In the genomic region with DNA sequence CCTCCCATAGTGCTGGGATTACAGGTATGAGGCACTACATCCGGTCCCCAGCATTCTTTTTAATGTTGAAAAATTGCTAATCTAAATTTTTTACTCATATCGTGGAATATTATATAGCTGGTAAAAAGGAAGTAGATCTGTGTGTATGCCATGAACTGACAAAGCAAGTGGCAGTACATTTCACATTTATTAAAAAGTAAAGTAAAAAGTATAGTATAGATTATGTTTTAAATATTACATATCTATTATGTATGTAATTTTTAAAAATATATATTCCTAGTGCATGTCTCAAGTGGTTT, we compare ENCODE assay signal across 22 cellular contexts. TPM values are rescaled to one million over a fixed set of nuclear protein-coding genes. Genes with fewer than 3 reads are reported as not detected.
DNase-seq lines count a peak whose midpoint lies in the region; ATAC-seq, FAIRE-seq and TF ChIP-seq lines count a peak whose summit lies in the region.
"Had no signal": no experiment of that assay in that cellular context is flagged by ENCODE, and none has a peak within 500 bp of the region (broad histone marks: within the 10 kb centered on the region; RNA-seq: fewer than 3 reads in every experiment).

No MANE protein-coding gene starts in this region.

- TF ChIP-seq RAD21 in H1 (IDR thresholded peaks at IDR 0.05 in 1 of 2, conservative IDR thresholded peaks at IDR 0.05 in 1 of 2; ENCODE audit: low read depth in 2 of 2, low read length in 2 of 2): no peak

- H3K27ac Mint-ChIP-seq in Caco-2 (ENCODE audit: unreplicated experiment): peak overlapping the region; percentile 88
- H3K27ac Mint-ChIP-seq in type B pancreatic cell: peak overlapping the region; percentile 92
- H3K27ac Mint-ChIP-seq: B cell; CD4-positive, CD25-positive, alpha-beta regulatory T cell; CD8-positive, alpha-beta T cell had no signal

- no peak overlapping the region for H2BK5ac ChIP-seq in H1 (ENCODE audit: low read depth, low read length)

- no peak overlapping the region for H3K56ac ChIP-seq in H1 (replicated peaks; ENCODE audit: insufficient read length, low read depth, low read length)

- H2BK15ac ChIP-seq in H1 (ENCODE audit: low read length): no peak overlapping the region

- no peak overlapping the region for H4K91ac ChIP-seq in H1 (replicated peaks; ENCODE audit: insufficient read length, low read length)

- CTCF ChIA-PET in Caco-2 (lab: Charles Lee): no interaction called here
- CTCF ChIA-PET in H1 (lab: Charles Lee; ENCODE audit: partially characterized antibody): interaction anchor here (0.6 to 4.8 kb wide), 3 partner anchors 10 to 335 kb away, joined by 3 to 16 read pairs (median 3); no protein-coding TSS in a partner anchor

- H3K9me3 ChIP-seq in Caco-2 (no peaks in the 10 kb centered on the region), HUES6 (ENCODE audit: control insufficient read depth, insufficient read depth, low read depth, low read length) (no peaks in the 10 kb centered on the region), H1 (ENCODE audit: insufficient read depth in 2 of 2, low read depth in 1 of 2, low read length in 1 of 2) (no peaks in the 10 kb centered on the region; a peak in 1 of 4 replicates), left lung (no peaks in the 10 kb centered on the region)

- no peak overlapping the region for H2BK20ac ChIP-seq in H1 (ENCODE audit: low read length)

- H3K4me1 Mint-ChIP-seq in Caco-2 (ENCODE audit: low read depth, unreplicated experiment) (no peaks in the 10 kb centered on the region), type B pancreatic cell (ENCODE audit: unreplicated experiment) (peaks cover 7% of the 10 kb centered on the region)
- H3K4me1 Mint-ChIP-seq: B cell had no signal

- no peak overlapping the region for H4K8ac ChIP-seq in H1 (ENCODE audit: extremely low read depth, insufficient read depth, low read length)

- no peak for DNase-seq in Caco-2
- no peak for DNase-seq in H1 (ENCODE audit: low read depth in 1 of 2, low spot score in 2 of 2)
- no peak for DNase-seq in type B pancreatic cell (ENCODE audit: extremely low spot score, unreplicated experiment)
- DNase-seq in left lung: no peak
- no peak for DNase-seq in GM19238 (ENCODE audit: insufficient read length, low spot score)
- no peak for DNase-seq in NCI-H524 (lab: John Stamatoyannopoulos, UW)
- DNase-seq: CD4-positive, CD25-positive, alpha-beta regulatory T cell; CD8-positive, alpha-beta T cell; DMS 273 treated with DMSO at 0.1 percent for 48 hours; DMS79; EL; GDM1; GOT3; H9 had no signal

- H3K4me1 ChIP-seq in Caco-2 (peaks cover 12% of the 10 kb centered on the region), HUES6 (ENCODE audit: control insufficient read depth, insufficient read depth, low read length) (no peaks in the 10 kb centered on the region), H1 (replicated peaks in 1 of 4; ENCODE audit: control insufficient read depth in 3 of 4, insufficient read depth in 4 of 4, low read length in 3 of 4) (no peaks in the 10 kb centered on the region), left lung (no peaks in the 10 kb centered on the region)
- H3K4me1 ChIP-seq: BLaER1 had no signal

- H3K36me3 ChIP-seq in Caco-2 (ENCODE audit: control insufficient read depth, insufficient read depth, low read length) (0 out of 2 replicates have a peak, but pooled peaks cover 1% of the 10 kb centered on the region), HUES6 (ENCODE audit: control insufficient read depth, insufficient read depth, low read length) (peaks cover 84% of the 10 kb centered on the region), H1 (ENCODE audit: control insufficient read depth in 2 of 4, insufficient read depth in 4 of 4, low read length in 3 of 4) (peaks cover 6 to 55% (median 26%) of the 10 kb centered on the region in 4 experiments; a peak in 6 of 8 replicates), left lung (peaks cover 0 to 99% of the 10 kb centered on the region in 2 donors)

- no peaks in the 10 kb centered on the region for H3K27me3 Mint-ChIP-seq in Caco-2 (ENCODE audit: insufficient read depth, unreplicated experiment)
- no peaks in the 10 kb centered on the region for H3K27me3 Mint-ChIP-seq in type B pancreatic cell
- H3K27me3 Mint-ChIP-seq: B cell; CD4-positive, CD25-positive, alpha-beta regulatory T cell had no signal

- H3K27ac ChIP-seq in HUES6 (ENCODE audit: low read depth, low read length) (peak overlapping the region; percentile 29; the same call in 1 of the 2 replicates), H1 (ENCODE audit: low read depth, low read length) (no peak overlapping the region), left lung (no peak overlapping the region)
- H3K27ac ChIP-seq: 22Rv1, BLaER1, C4-2B had no signal

- no peak for FAIRE-seq in H1 (lab: Jason Lieb, UNC)
- FAIRE-seq: A204.1, D721Med, GM12878 had no signal

- 0 out of 2 replicates have a peak, but pooled peaks cover 4% of the 10 kb centered on the region for H3K79me1 ChIP-seq in H1 (ENCODE audit: low read depth, low read length)

- H3K36me3 Mint-ChIP-seq in Caco-2 (ENCODE audit: insufficient read depth, unreplicated experiment) (peaks cover 94% of the 10 kb centered on the region), type B pancreatic cell (peaks cover 52% of the 10 kb centered on the region)

- no peaks in the 10 kb centered on the region for H3K23me2 ChIP-seq in H1 (ENCODE audit: low read depth, low read length)

- H3K9me3 Mint-ChIP-seq in Caco-2 (ENCODE audit: unreplicated experiment) (no peaks in the 10 kb centered on the region), type B pancreatic cell (no peaks in the 10 kb centered on the region)
- H3K9me3 Mint-ChIP-seq: CD8-positive, alpha-beta T cell had no signal

- 92% methylated on average over 2 of the region's 2 CpGs; no CpG with 5 or more reads in 1 of the 2 experiments for WGBS in H1 (ENCODE audit: extremely low coverage in 1 of 2, insufficient coverage in 1 of 2, insufficient read length in 1 of 2, insufficient replicate concordance in 2 of 2, low coverage in 1 of 2, low lambda C conversion rate in 2 of 2, missing lambda C conversion rate in 1 of 2), 2 experiments

- TF ChIP-seq POLR2A in H1 (IDR thresholded peaks at IDR 0.05; ENCODE audit: control extremely low read depth in 1 of 2, low read depth in 2 of 2, low read length in 2 of 2): no peak

- POLR2A ChIA-PET in Caco-2 (lab: Charles Lee): interaction anchor here (1.0 kb wide), 1 partner anchor 36 kb away, joined by 3 read pairs; no protein-coding TSS in a partner anchor
- POLR2A ChIA-PET in H1 (lab: Charles Lee; ENCODE audit: partially characterized antibody): no interaction called here

- H3K27me3 ChIP-seq in Caco-2 (replicated peaks; ENCODE audit: control insufficient read depth, insufficient read depth, low read length): no peaks in the 10 kb centered on the region
- no peaks in the 10 kb centered on the region for H3K27me3 ChIP-seq in HUES6 (ENCODE audit: control insufficient read depth, insufficient read depth, low read length)
- peaks cover 0 to 8% (median 0%) of the 10 kb centered on the region in 4 experiments; a peak in 1 of 7 replicates for H3K27me3 ChIP-seq in H1 (replicated peaks in 1 of 4; ENCODE audit: control insufficient read depth in 3 of 4, extremely low read depth in 1 of 4, insufficient read depth in 3 of 4, low read length in 3 of 4)
- no peaks in the 10 kb centered on the region for H3K27me3 ChIP-seq in left lung
- H3K27me3 ChIP-seq: BLaER1 had no signal

- no peak overlapping the region for H2AFZ ChIP-seq in H1 (ENCODE audit: low read length)

- TF ChIP-seq EP300 in H1 (IDR thresholded peaks at IDR 0.05; ENCODE audit: borderline replicate concordance in 1 of 2, low read depth in 2 of 2, low read length in 2 of 2): no peak

- no peak overlapping the region for H3K14ac ChIP-seq in H1 (ENCODE audit: insufficient read length)

- H4K20me1 ChIP-seq in H1 (replicated peaks in 1 of 2; ENCODE audit: control insufficient read depth in 1 of 2, insufficient read depth in 2 of 2, low read length in 2 of 2): peaks cover 12 to 18% of the 10 kb centered on the region in 2 experiments

- no TSS peak for BruUV-seq in Caco-2 (replicated peaks; lab: Mats Ljungman, UMichigan)

- H2BK120ac ChIP-seq in H1 (replicated peaks; ENCODE audit: low read depth, low read length): no peak overlapping the region

- no peak overlapping the region for H3K4me2 ChIP-seq in H1 (ENCODE audit: insufficient read depth in 1 of 2, low read depth in 2 of 2, low read length in 2 of 2)
- H3K4me2 ChIP-seq: BLaER1 had no signal

- TF ChIP-seq CTCF in Caco-2 (IDR thresholded peaks at IDR 0.05; ENCODE audit: insufficient read depth in 1 of 2, low read depth in 1 of 2, low read length in 1 of 2, severe bottlenecking in 1 of 2, unreplicated experiment in 1 of 2): no peak
- no peak for TF ChIP-seq CTCF in H1 (IDR thresholded peaks at IDR 0.05; ENCODE audit: control extremely low read depth in 1 of 3, insufficient read depth in 1 of 3, low read depth in 1 of 3, low read length in 3 of 3)
- no peak for TF ChIP-seq CTCF in type B pancreatic cell (conservative IDR thresholded peaks at IDR 0.05)
- TF ChIP-seq CTCF in left lung (IDR thresholded peaks at IDR 0.05): no peak

- H2AK5ac ChIP-seq in H1 (ENCODE audit: low read depth, low read length): no peak overlapping the region

- no peak overlapping the region for H4K5ac ChIP-seq in H1 (ENCODE audit: insufficient read length, low read depth, low read length)

- no peak overlapping the region for H3K18ac ChIP-seq in H1 (ENCODE audit: extremely low read depth, low read length)

- no peak overlapping the region for H3K4me3 ChIP-seq in Caco-2 (ENCODE audit: low read depth, low read length)
- H3K4me3 ChIP-seq in HUES6 (ENCODE audit: low read depth, low read length): no peak overlapping the region
- H3K4me3 ChIP-seq in H1 (ENCODE audit: extremely low read depth in 1 of 4, insufficient read depth in 2 of 4, low read depth in 3 of 4, low read length in 4 of 4): no peak overlapping the region
- H3K4me3 ChIP-seq in left lung: no peak overlapping the region
- H3K4me3 ChIP-seq: BLaER1, GM12878 had no signal

- H3K9ac ChIP-seq in HUES6 (ENCODE audit: low read length): no peak overlapping the region
- no peak overlapping the region for H3K9ac ChIP-seq in H1 (replicated peaks in 1 of 4; ENCODE audit: extremely low read depth in 1 of 4, low read depth in 3 of 4, low read length in 3 of 4)
- H3K9ac ChIP-seq: BLaER1 had no signal

- H2BK12ac ChIP-seq in H1 (ENCODE audit: low read depth, low read length): no peak overlapping the region

- intact Hi-C loops in Caco-2 (cut with micrococcal nuclease; ENCODE audit: unreplicated experiment) (no loop called here), left lung (cut with DNase I) (no loop called here)

- H3K4me3 Mint-ChIP-seq in Caco-2 (ENCODE audit: unreplicated experiment): no peak overlapping the region
- H3K4me3 Mint-ChIP-seq in type B pancreatic cell: no peak overlapping the region
- H3K4me3 Mint-ChIP-seq: B cell; CD4-positive, CD25-positive, alpha-beta regulatory T cell; CD8-positive, alpha-beta T cell; H9 had no signal

- no peaks in the 10 kb centered on the region for H3K79me2 ChIP-seq in H1 (ENCODE audit: control insufficient read depth in 1 of 2, insufficient read depth in 2 of 2, low read length in 2 of 2)

- H3K23ac ChIP-seq in H1 (ENCODE audit: insufficient read length): no peak overlapping the region

- no peak for ATAC-seq in left lung
- ATAC-seq: CD8-positive, alpha-beta T cell; GM12878 had no signal

- no peak overlapping the region for H3K4ac ChIP-seq in H1 (replicated peaks; ENCODE audit: insufficient read length, low read depth, low read length)

RNA-seq across cellular contexts. Expression of gene PLEKHB2, which starts 25.1 kb away (rescaled TPM):
- 132 and 139 TPM in 2 replicates for total RNA-seq in Caco-2 (2022)
- 52.8 and 54.8 TPM in 2 replicates for total RNA-seq in H1 (2021; fragmentation: NEBNext Ultra II Directional; extraction: Animal tissue kit (Norgen Biotek cat#: 25700))
- 42.4 and 44.0 TPM in 2 replicates for polyA plus RNA-seq in H1 (2011; rRNA removed)
- 79.2 TPM for polyA plus RNA-seq in H1 (2011; cell fraction: cytosol; rRNA removed)
- 26.0 TPM for polyA plus RNA-seq in H1 (2011; cell fraction: nucleus; rRNA removed)
- polyA plus RNA-seq in H1 (2012, experiment 1 of 2): 36.0 to 46.3 TPM (median 43.4 TPM) in 4 replicates
- 7.8 TPM for polyA plus RNA-seq in H1 (2012, experiment 2 of 2)
- polyA plus RNA-seq in H1 (2013, experiment 1 of 2): 27.9 TPM
- 30.0 TPM for polyA plus RNA-seq in H1 (2013, experiment 2 of 2)
- polyA minus RNA-seq in H1 (2011; rRNA and poly(A)+ RNA removed): 81.1 and 82.2 TPM in 2 replicates
- polyA minus RNA-seq in H1 (2011; cell fraction: cytosol; rRNA and poly(A)+ RNA removed): 48.7 TPM
- 25.4 TPM for polyA minus RNA-seq in H1 (2011; cell fraction: nucleus; rRNA and poly(A)+ RNA removed)
- total RNA-seq in type B pancreatic cell (ENCODE audit: low replicate concordance): 43.4 and 49.2 TPM in 2 replicates
- total RNA-seq in left lung: 100 to 1,000 TPM in 1 of 2 donors, 10 to 100 TPM in 1; 86.6 to 106 TPM

RNA-seq across cellular contexts. Expression of gene FAM168B, which starts 37.0 kb away (rescaled TPM):
- total RNA-seq in Caco-2 (2022) (109 and 119 TPM in 2 replicates), type B pancreatic cell (ENCODE audit: low replicate concordance) (97.2 and 104 TPM in 2 replicates), left lung (10 to 100 TPM; 63.3 to 73.0 TPM)
- 58.1 and 61.9 TPM in 2 replicates for total RNA-seq in H1 (2021; fragmentation: NEBNext Ultra II Directional; extraction: Animal tissue kit (Norgen Biotek cat#: 25700))
- 123 and 162 TPM in 2 replicates for polyA plus RNA-seq in H1 (2011; rRNA removed)
- polyA plus RNA-seq in H1 (2011; cell fraction: cytosol; rRNA removed): 78.4 TPM
- 118 TPM for polyA plus RNA-seq in H1 (2011; cell fraction: nucleus; rRNA removed)
- 38.3 to 47.2 TPM (median 42.6 TPM) in 4 replicates for polyA plus RNA-seq in H1 (2012, experiment 1 of 2)
- polyA plus RNA-seq in H1 (2012, experiment 2 of 2): 7.9 TPM
- 42.7 TPM for polyA plus RNA-seq in H1 (2013, experiment 1 of 2)
- 44.3 TPM for polyA plus RNA-seq in H1 (2013, experiment 2 of 2)
- polyA minus RNA-seq in H1 (2011; rRNA and poly(A)+ RNA removed): 72.8 and 107 TPM in 2 replicates
- polyA minus RNA-seq in H1 (2011; cell fraction: cytosol; rRNA and poly(A)+ RNA removed): 48.7 TPM
- polyA minus RNA-seq in H1 (2011; cell fraction: nucleus; rRNA and poly(A)+ RNA removed): 26.0 TPM
